1 cellular context compared by ENCODE assay signal in genomic region chr12:132672678-132673077, GRCh38.
TF ChIP-seq lines count a peak whose summit lies in the region.

No MANE protein-coding gene starts in this region.

TF ChIP-seq in endothelial cell of umbilical vein, 7 proteins besides CTCF, POLR2A, EP300 and RAD21:
- TF ChIP-seq EZH2 (IDR thresholded peaks at IDR 0.05; ENCODE audit: borderline replicate concordance, low read depth, low read length, severe bottlenecking) (no peak), FOS (IDR thresholded peaks at IDR 0.05; ENCODE audit: borderline replicate concordance, insufficient read depth, low read length) (no peak), JUN (IDR thresholded peaks at IDR 0.05; ENCODE audit: borderline replicate concordance, insufficient read depth, insufficient read length, low read depth) (no peak), GATA2 (IDR thresholded peaks at IDR 0.05; ENCODE audit: insufficient read depth, insufficient read length, low read depth, low read length) (no peak), MYC (IDR thresholded peaks at IDR 0.05; ENCODE audit: low read depth, low read length) (no peak), POLR2AphosphoS5 (IDR thresholded peaks at IDR 0.05; ENCODE audit: insufficient read depth, low read depth, low read length) (no peak)
- TF ChIP-seq, protein P1, sequence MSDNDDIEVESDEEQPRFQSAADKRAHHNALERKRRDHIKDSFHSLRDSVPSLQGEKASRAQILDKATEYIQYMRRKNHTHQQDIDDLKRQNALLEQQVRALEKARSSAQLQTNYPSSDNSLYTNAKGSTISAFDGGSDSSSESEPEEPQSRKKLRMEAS (IDR thresholded peaks at IDR 0.05; ENCODE audit: insufficient read depth, insufficient read length): no peak
